Comparison of ENCODE assay signal across 8 cellular contexts in genomic region chr16:10878644-10879498, GRCh38.
A peak's percentile ranks its signal among the peaks of the same experiment; 100 is the strongest.
DNase-seq lines count a peak whose midpoint lies in the region; ATAC-seq lines count a peak whose summit lies in the region.

No MANE protein-coding gene starts in this region.

- H3K36me3 Mint-ChIP-seq in activated naive CD8-positive, alpha-beta T cell: no peaks in the 10 kb centered on the region

- peaks cover 42% of the 10 kb centered on the region for H3K4me1 Mint-ChIP-seq in activated naive CD8-positive, alpha-beta T cell (ENCODE audit: low read depth)

- H3K4me3 Mint-ChIP-seq in activated naive CD8-positive, alpha-beta T cell: peak overlapping the region; percentile 88

- H3K27ac Mint-ChIP-seq in activated naive CD8-positive, alpha-beta T cell: no peak overlapping the region

- peak overlapping the region; percentile 51 for H3K4me3 ChIP-seq in skeletal muscle cell (ENCODE audit: low read depth, low read length)

- peaks cover 38% of the 10 kb centered on the region for H3K27me3 Mint-ChIP-seq in activated naive CD8-positive, alpha-beta T cell

- no peak for DNase-seq in activated CD4-positive, CD25-positive, alpha-beta regulatory T cell (lab: John Stamatoyannopoulos, UW)
- peak; percentile 14 for DNase-seq in HK-2 (ENCODE audit: unreplicated experiment)
- DNase-seq in hepatic stellate cell (ENCODE audit: low spot score): peak; percentile 62
- no peak for DNase-seq in skeletal muscle cell (ENCODE audit: low read depth)
- DNase-seq in stimulated activated CD4-positive, alpha-beta T cell treated with anti-CD3 and anti-CD28 coated beads, Interleukin-4, amount 100 ng/mL, for 24 hours: no peak

- no peaks in the 10 kb centered on the region for H3K9me3 Mint-ChIP-seq in activated naive CD8-positive, alpha-beta T cell (ENCODE audit: low read depth)

- peak; percentile 11 to 20 for ATAC-seq in activated CD4-positive, CD25-positive, alpha-beta regulatory T cell treated with anti-CD3 and anti-CD28 coated beads, Interleukin-2, amount 50 U/mL, for 24 hours
- no peak for ATAC-seq in HG02840 (IDR thresholded peaks at IDR 0.05; ENCODE audit: low FRiP score, unreplicated experiment)

Comparison
In these comparisons a context has a peak if more than half of its experiments do, and no peak if none do; other contexts are left out.
1. DNase-seq: peak in HK-2 (single experiment) and hepatic stellate cell (single experiment); none in activated CD4-positive, CD25-positive, alpha-beta regulatory T cell (0 of 4), skeletal muscle cell (single experiment) and stimulated activated CD4-positive, alpha-beta T cell treated with anti-CD3 and anti-CD28 coated beads, Interleukin-4, amount 100 ng/mL, for 24 hours (single experiment).